Comparison of ENCODE assay signal across 1 cellular context in genomic region chr6:27183082-27183832, GRCh38.
TF ChIP-seq lines count a peak whose summit lies in the region.

No MANE protein-coding gene starts in this region.

TF ChIP-seq in H1, 55 proteins besides CTCF, POLR2A, EP300 and RAD21 (continued from another document):
- no peak for TF ChIP-seq ATF3 (IDR thresholded peaks at IDR 0.05; ENCODE audit: insufficient read depth, low read depth, low read length)
